In genomic region chr17:50311112-50311460, GRCh38 we compare ENCODE assay signal across 19 cellular contexts. TPM values are rescaled to one million over a fixed set of nuclear protein-coding genes. Genes with fewer than 3 reads are reported as not detected.
A peak's percentile ranks its signal among the peaks of the same experiment; 100 is the strongest.
DNase-seq lines count a peak whose midpoint lies in the region; ATAC-seq, FAIRE-seq and TF ChIP-seq lines count a peak whose summit lies in the region.
"Had no signal": no experiment of that assay in that cellular context is flagged by ENCODE, and none has a peak within 500 bp of the region (broad histone marks: within the 10 kb centered on the region; RNA-seq: fewer than 3 reads in every experiment).

No MANE protein-coding gene starts in this region.

- H2AFZ ChIP-seq in GM12878 (ENCODE audit: control insufficient read depth, low read depth, low read length) (no peak overlapping the region), GM23248 (no peak overlapping the region)

- RAD21 ChIA-PET in GM12878 (lab: Charles Lee; ENCODE audit: unreplicated experiment) = interaction anchor here (1.0 to 4.8 kb wide), 6 partner anchors 13 to 159 kb away, joined by 3 to 19 read pairs (median 6); no protein-coding TSS in a partner anchor

- no peaks in the 10 kb centered on the region; the same call in 2 of the 3 replicates for H3K9me3 ChIP-seq in GM12878 (replicated peaks; ENCODE audit: control insufficient read depth, insufficient read depth, low read length)
- H3K9me3 ChIP-seq in GM23248 (ENCODE audit: low read depth) = no peaks in the 10 kb centered on the region
- H3K9me3 ChIP-seq: body of pancreas, MG63 had no signal

- H3K27ac Mint-ChIP-seq in activated CD4-positive, alpha-beta T cell treated with anti-CD3 and anti-CD28 coated beads, Interleukin-2, amount 10 ng/mL, durations not matched to agents 24 days and 14 days = peak overlapping the region; percentile 95
- H3K27ac Mint-ChIP-seq: activated naive CD8-positive, alpha-beta T cell treated with anti-CD3 and anti-CD28 coated beads, Interleukin-2, amount 10 ng/mL, durations not matched to agents 7 days and 5 days; effector memory CD8-positive, alpha-beta T cell; IgD-negative memory B cell; progenitor cell of endocrine pancreas had no signal

- H3K4me1 Mint-ChIP-seq in activated CD4-positive, alpha-beta T cell treated with anti-CD3 and anti-CD28 coated beads, Interleukin-2, amount 10 ng/mL, durations not matched to agents 24 days and 14 days = peaks cover 21% of the 10 kb centered on the region
- H3K4me1 Mint-ChIP-seq: activated naive CD8-positive, alpha-beta T cell treated with anti-CD3 and anti-CD28 coated beads, Interleukin-2, amount 10 ng/mL, durations not matched to agents 7 days and 5 days; neural crest cell had no signal

- no peaks in the 10 kb centered on the region for H3K36me3 Mint-ChIP-seq in activated CD4-positive, alpha-beta T cell treated with anti-CD3 and anti-CD28 coated beads, Interleukin-2, amount 10 ng/mL, durations not matched to agents 24 days and 14 days (ENCODE audit: low read depth)
- H3K36me3 Mint-ChIP-seq: activated naive CD8-positive, alpha-beta T cell treated with anti-CD3 and anti-CD28 coated beads, Interleukin-2, amount 10 ng/mL, durations not matched to agents 7 days and 5 days; IgD-negative memory B cell had no signal

- in situ Hi-C loops in GM12878 (cut with MboI) = no loop called here
- in situ Hi-C loops in GM23248 (cut with MboI) = no loop called here

- ATAC-seq in GM21367 (IDR thresholded peaks at IDR 0.05; ENCODE audit: unreplicated experiment) (peak; percentile 53), HG03378 (IDR thresholded peaks at IDR 0.05; ENCODE audit: unreplicated experiment) (peak; percentile 67), GM12878 (peak; percentile 75)
- ATAC-seq: body of pancreas; effector memory CD8-positive, alpha-beta T cell had no signal

- TF ChIP-seq EP300 in GM12878 (IDR thresholded peaks at IDR 0.05; ENCODE audit: borderline replicate concordance in 1 of 2, control insufficient read depth in 1 of 2, low read depth in 2 of 2, low read length in 2 of 2) = 0 out of 4 replicates have a peak, but pooled peaks of 1 of the 2 experiments have one; percentile 11

- DNase-seq in activated CD4-positive, alpha-beta T cell treated with anti-CD3 and anti-CD28 coated beads, Interleukin-2, amount 10 ng/mL, durations not matched to agents 24 days and 14 days = no peak
- no peak for DNase-seq in activated CD4-positive, alpha-beta T cell treated with anti-CD3 and anti-CD28 coated beads for 4 hours
- DNase-seq in GM12878 (ENCODE audit: low read depth, low spot score) (peak; percentile 28), GM23248 (no peak), COLO829 (ENCODE audit: low spot score) (no peak), SIG-M5 (lab: John Stamatoyannopoulos, UW) (no peak)
- DNase-seq: activated CD4-positive, alpha-beta T cell treated with anti-CD3 and anti-CD28 coated beads for 48 hours; activated naive CD8-positive, alpha-beta T cell treated with anti-CD3 and anti-CD28 coated beads, Interleukin-2, amount 10 ng/mL, durations not matched to agents 7 days and 5 days; body of pancreas; effector memory CD8-positive, alpha-beta T cell; MG63; NCI-H226; stimulated activated CD4-positive, alpha-beta T cell treated with anti-CD3 and anti-CD28 coated beads, Interleukin-1b, Interleukin-23, amount 100 ng/mL, for 48 hours had no signal

- H3K4me3 ChIP-seq in GM12878 (no peak overlapping the region), GM23248 (no peak overlapping the region)
- H3K4me3 ChIP-seq: body of pancreas, MG63 had no signal

- no TSS peak for BruUV-seq in GM12878 (replicated peaks; lab: Mats Ljungman, UMichigan)

- 0% methylated on average over 1 of the region's 1 CpG for WGBS in GM12878 (ENCODE audit: insufficient coverage, insufficient replicate concordance, low lambda C conversion rate, missing lambda C conversion rate)
- WGBS in GM23248 (ENCODE audit: low coverage in 1 of 2, low lambda C conversion rate in 2 of 2, missing lambda C conversion rate in 2 of 2), 2 experiments = 78 to 95% methylated on average over 1 of the region's 1 CpG

- no peaks in the 10 kb centered on the region for H3F3A ChIP-seq in GM23248 (ENCODE audit: insufficient read depth)

- H3K9me3 Mint-ChIP-seq in activated CD4-positive, alpha-beta T cell treated with anti-CD3 and anti-CD28 coated beads, Interleukin-2, amount 10 ng/mL, durations not matched to agents 24 days and 14 days = no peaks in the 10 kb centered on the region
- H3K9me3 Mint-ChIP-seq: activated naive CD8-positive, alpha-beta T cell treated with anti-CD3 and anti-CD28 coated beads, Interleukin-2, amount 10 ng/mL, durations not matched to agents 7 days and 5 days; effector memory CD8-positive, alpha-beta T cell; IgD-negative memory B cell; neural crest cell had no signal

- H3K79me2 ChIP-seq in GM12878 (ENCODE audit: control insufficient read depth, insufficient read depth, low read length) = no peaks in the 10 kb centered on the region
- H3K79me2 ChIP-seq in GM23248 (ENCODE audit: insufficient read depth) = no peaks in the 10 kb centered on the region

- no peaks in the 10 kb centered on the region for H4K20me1 ChIP-seq in GM12878 (ENCODE audit: control insufficient read depth, insufficient read depth)
- H4K20me1 ChIP-seq in GM23248 (ENCODE audit: insufficient read depth) = no peaks in the 10 kb centered on the region

- H3K4me2 ChIP-seq in GM12878 (ENCODE audit: control insufficient read depth, insufficient read depth) = no peak overlapping the region; the same call in 1 of the 2 replicates
- H3K4me2 ChIP-seq in GM23248 (ENCODE audit: unreplicated experiment) = no peak overlapping the region

- H3K27me3 ChIP-seq in GM12878 (replicated peaks in 1 of 2; ENCODE audit: control insufficient read depth in 2 of 2, insufficient read depth in 2 of 2, low read length in 1 of 2) = no peaks in the 10 kb centered on the region
- 0 out of 2 replicates have a peak, but pooled peaks cover 3% of the 10 kb centered on the region for H3K27me3 ChIP-seq in GM23248 (replicated peaks; ENCODE audit: insufficient read depth)
- H3K27me3 ChIP-seq: body of pancreas had no signal

- peaks cover 2% of the 10 kb centered on the region for H3K27me3 Mint-ChIP-seq in activated CD4-positive, alpha-beta T cell treated with anti-CD3 and anti-CD28 coated beads, Interleukin-2, amount 10 ng/mL, durations not matched to agents 24 days and 14 days

- intact Hi-C loops in activated CD4-positive, alpha-beta T cell treated with anti-CD3 and anti-CD28 coated beads, Interleukin-2, amount 10 ng/mL, durations not matched to agents 24 days and 14 days (cut with micrococcal nuclease) = loop anchor here (1.0 kb wide), 1 partner anchor 16 kb away; no protein-coding TSS in a partner anchor
- intact Hi-C loops in GM12878 (cut with micrococcal nuclease; ENCODE audit: unreplicated experiment) = no loop called here

- no peak for TF ChIP-seq RAD21 in GM12878 (IDR thresholded peaks at IDR 0.05; ENCODE audit: insufficient read depth, low read depth, low read length)

- H3K9ac ChIP-seq in GM12878 (ENCODE audit: control insufficient read depth, insufficient read depth, low read length) (no peak overlapping the region), GM23248 (no peak overlapping the region)

- FAIRE-seq in GM12878 (lab: Jason Lieb, UNC) = peak; percentile 61

- POLR2A ChIA-PET in GM12878 (lab: Charles Lee) = interaction anchor here (1.1 to 1.4 kb wide), 2 partner anchors 14 to 16 kb away, joined by 3 read pairs; no protein-coding TSS in a partner anchor

- no peak overlapping the region for H3K27ac ChIP-seq in GM12878 (ENCODE audit: control insufficient read depth, insufficient read depth)
- no peak overlapping the region for H3K27ac ChIP-seq in GM23248
- H3K27ac ChIP-seq: body of pancreas, RWPE1 had no signal

- H3K4me3 Mint-ChIP-seq in activated CD4-positive, alpha-beta T cell treated with anti-CD3 and anti-CD28 coated beads, Interleukin-2, amount 10 ng/mL, durations not matched to agents 24 days and 14 days = no peak overlapping the region
- H3K4me3 Mint-ChIP-seq: activated naive CD8-positive, alpha-beta T cell treated with anti-CD3 and anti-CD28 coated beads, Interleukin-2, amount 10 ng/mL, durations not matched to agents 7 days and 5 days; effector memory CD8-positive, alpha-beta T cell; IgD-negative memory B cell; neural crest cell had no signal

- CTCF ChIA-PET in GM12878 (lab: Yijun Ruan, JAX) = interaction anchor here (1.0 to 6.4 kb wide), 6 partner anchors 14 to 217 kb away, joined by 3 to 44 read pairs (median 4); partner anchors contain the start of genes LRRC59 and TMEM92

- TF ChIP-seq POLR2A in GM12878 (IDR thresholded peaks at IDR 0.05; ENCODE audit: low read depth, low read length) = no peak

- H3K4me1 ChIP-seq in GM12878 (ENCODE audit: control insufficient read depth, insufficient read depth, low read length) = peaks cover 17% of the 10 kb centered on the region
- H3K4me1 ChIP-seq in GM23248 (ENCODE audit: insufficient read depth) = peaks cover 6% of the 10 kb centered on the region; the same call in 1 of the 2 replicates
- H3K4me1 ChIP-seq: body of pancreas had no signal

- H3K36me3 ChIP-seq in GM12878 (ENCODE audit: control insufficient read depth in 2 of 2, insufficient read depth in 2 of 2, low read length in 1 of 2) (no peaks in the 10 kb centered on the region), GM23248 (ENCODE audit: low read depth) (no peaks in the 10 kb centered on the region)
- H3K36me3 ChIP-seq: MG63 had no signal

- SMC1A ChIA-PET in GM12878 (lab: Charles Lee; ENCODE audit: uncharacterized antibody, unreplicated experiment) = interaction anchor here (0.9 to 2.5 kb wide), 9 partner anchors 13 to 142 kb away, joined by 3 to 9 read pairs (median 5); no protein-coding TSS in a partner anchor

- no peak for TF ChIP-seq CTCF in GM12878 (IDR thresholded peaks at IDR 0.05 in 2 of 3, conservative IDR thresholded peaks at IDR 0.05 in 1 of 3; ENCODE audit: control insufficient read depth in 2 of 3, extremely low read depth in 1 of 3, insufficient read depth in 1 of 3, low read depth in 3 of 3, low read length in 3 of 3)

- no peaks in the 10 kb centered on the region for H3K9me2 ChIP-seq in GM23248 (ENCODE audit: insufficient read depth)

RNA-seq across cellular contexts. Expression of gene XYLT2, which starts 34.8 kb away (rescaled TPM):
- total RNA-seq in activated CD4-positive, alpha-beta T cell treated with anti-CD3 and anti-CD28 coated beads, Interleukin-2, amount 10 ng/mL, durations not matched to agents 24 days and 14 days = 65.3 and 66.5 TPM in 2 replicates
- total RNA-seq in GM12878 (2013; cell fraction: nucleolus; rRNA removed) = 47.5 and 54.0 TPM in 2 replicates
- total RNA-seq in GM12878 (2014; rRNA removed) (19.0 and 20.6 TPM in 2 replicates), GM12878 (2014; rRNA removed; fragmentation: Illumina TruSeq; extraction: Trizol) (5.9 and 7.2 TPM in 2 replicates), GM12878 (2021) (19.0 and 20.1 TPM in 2 replicates)
- polyA plus RNA-seq in GM12878 (2011; ENCODE audit: low read depth) = 3.8 TPM
- polyA plus RNA-seq in GM12878 (2011; rRNA removed) (7.6 and 17.0 TPM in 2 replicates), GM12878 (2014; fragmentation: Illumina TruSeq; extraction: Trizol) (1.9 and 5.8 TPM in 2 replicates), GM12878 (2014; fragmentation: Nextera tagmentation; extraction: Ambion mirVana) (1 to 10 TPM in 1 of 2 experiments, under 1 TPM in 1; 0.82 to 1.5 TPM), GM12878 (2014; rRNA removed) (15.3 and 17.9 TPM in 2 replicates), GM12878 (2016; fragmentation: Nextera tagmentation; extraction: Ambion mirVana) (10 to 100 TPM; 11.2 to 14.7 TPM), GM23248 (2016; fragmentation: Nextera tagmentation; extraction: Ambion mirVana) (25.3 and 27.3 TPM in 2 replicates)
- polyA plus RNA-seq in GM12878 (2011; cell fraction: cytosol; rRNA removed) = 16.8 and 25.9 TPM in 2 replicates
- polyA plus RNA-seq in GM12878 (2011; cell fraction: nucleus; rRNA removed) = 49.6 and 54.4 TPM in 2 replicates
- 10.1 and 10.7 TPM in 2 replicates for polyA plus RNA-seq in GM12878 (2012)
- 19.5 and 36.3 TPM in 2 replicates for polyA minus RNA-seq in GM12878 (2011; rRNA and poly(A)+ RNA removed)
- 15.2 and 16.1 TPM in 2 replicates for polyA minus RNA-seq in GM12878 (2011; cell fraction: cytosol; rRNA and poly(A)+ RNA removed)
- polyA minus RNA-seq in GM12878 (2011; cell fraction: nucleus; rRNA and poly(A)+ RNA removed) = 13.2 and 20.3 TPM in 2 replicates
- 43.6 and 70.1 TPM in 2 replicates for total RNA-seq in GM23248 (2014; rRNA removed; shearing (Covaris generic))

RNA-seq across cellular contexts. Expression of gene TMEM92, which starts 36.8 kb away (rescaled TPM):
- total RNA-seq in activated CD4-positive, alpha-beta T cell treated with anti-CD3 and anti-CD28 coated beads, Interleukin-2, amount 10 ng/mL, durations not matched to agents 24 days and 14 days = 0.44 and 0.47 TPM in 2 replicates
- total RNA-seq in GM12878 (2013; cell fraction: nucleolus; rRNA removed) = not detected in 2 replicates
- total RNA-seq in GM12878 (2014; rRNA removed) (0.05 and 0.73 TPM in 2 replicates), GM12878 (2014; rRNA removed; fragmentation: Illumina TruSeq; extraction: Trizol) (0.14 and 0.27 TPM in 2 replicates), GM12878 (2021) (0.21 and 0.27 TPM in 2 replicates)
- polyA plus RNA-seq in GM12878 (2011; ENCODE audit: low read depth) = not detected
- polyA plus RNA-seq in GM12878 (2011; rRNA removed) (0.82 and 1.2 TPM in 2 replicates), GM12878 (2014; fragmentation: Illumina TruSeq; extraction: Trizol) (0.37 and 0.40 TPM in 2 replicates), GM12878 (2014; fragmentation: Nextera tagmentation; extraction: Ambion mirVana) (under 1 TPM; 0.16 to 0.22 TPM), GM12878 (2014; rRNA removed) (0.27 and 0.79 TPM in 2 replicates), GM12878 (2016; fragmentation: Nextera tagmentation; extraction: Ambion mirVana) (under 1 TPM; 0.11 to 0.56 TPM), GM23248 (2016; fragmentation: Nextera tagmentation; extraction: Ambion mirVana) (0.61 TPM in 1 of 2 replicates, not detected in the other)
- polyA plus RNA-seq in GM12878 (2011; cell fraction: cytosol; rRNA removed) = 2.3 and 3.7 TPM in 2 replicates
- polyA plus RNA-seq in GM12878 (2011; cell fraction: nucleus; rRNA removed) = 1.3 and 2.1 TPM in 2 replicates
- polyA plus RNA-seq in GM12878 (2012) = 0.28 TPM in 1 of 2 replicates, not detected in the other
- 0.95 and 2.5 TPM in 2 replicates for polyA minus RNA-seq in GM12878 (2011; rRNA and poly(A)+ RNA removed)
- polyA minus RNA-seq in GM12878 (2011; cell fraction: cytosol; rRNA and poly(A)+ RNA removed) = 0.62 and 5.1 TPM in 2 replicates
- 0.67 and 1.2 TPM in 2 replicates for polyA minus RNA-seq in GM12878 (2011; cell fraction: nucleus; rRNA and poly(A)+ RNA removed)
- total RNA-seq in GM23248 (2014; rRNA removed; shearing (Covaris generic)) = 0.32 TPM in 1 of 2 replicates, not detected in the other
- total RNA-seq: activated naive CD8-positive, alpha-beta T cell treated with anti-CD3 and anti-CD28 coated beads, Interleukin-2, amount 10 ng/mL, durations not matched to agents 7 days and 5 days; body of pancreas had no signal
- polyA plus RNA-seq: IgD-negative memory B cell had no signal
